22 cellular contexts compared by ENCODE assay signal in genomic region chr14:82447586-82447985, GRCh38.
DNase-seq lines count a peak whose midpoint lies in the region; ATAC-seq and TF ChIP-seq lines count a peak whose summit lies in the region.
"Had no signal": no experiment of that assay in that cellular context is flagged by ENCODE, and none has a peak within 500 bp of the region (broad histone marks: within the 10 kb centered on the region; RNA-seq: fewer than 3 reads in every experiment).

No MANE protein-coding gene starts in this region.

- no peaks in the 10 kb centered on the region for H3K4me1 ChIP-seq in A673 (ENCODE audit: insufficient read depth, low read length, poor library complexity, severe bottlenecking)
- H3K4me1 ChIP-seq in OCI-LY3 (ENCODE audit: low read length) = no peaks in the 10 kb centered on the region
- H3K4me1 ChIP-seq in GM23248 (ENCODE audit: insufficient read depth) = no peaks in the 10 kb centered on the region
- H3K4me1 ChIP-seq: body of pancreas, sigmoid colon, SJSA1 had no signal

- H3K4me2 ChIP-seq in OCI-LY3 (ENCODE audit: low read length) = no peak overlapping the region
- H3K4me2 ChIP-seq in GM23248 (ENCODE audit: unreplicated experiment) = no peak overlapping the region

- H3F3A ChIP-seq in GM23248 (ENCODE audit: insufficient read depth) = no peaks in the 10 kb centered on the region

- POLR2A ChIA-PET in A673 (lab: Charles Lee; ENCODE audit: low non-redundant PET) = no interaction called here

- no peak for ATAC-seq in HG02588 (IDR thresholded peaks at IDR 0.05; ENCODE audit: unreplicated experiment)
- ATAC-seq in GM21367 (IDR thresholded peaks at IDR 0.05; ENCODE audit: unreplicated experiment) = no peak
- ATAC-seq: body of pancreas; CD8-positive, alpha-beta T cell; GM12878; HCT116 had no signal

- no peak overlapping the region for H3K4me3 ChIP-seq in A673 (ENCODE audit: low read depth, low read length, poor library complexity, severe bottlenecking)
- no peak overlapping the region for H3K4me3 ChIP-seq in OCI-LY3 (ENCODE audit: low read length)
- H3K4me3 ChIP-seq in GM23248 = no peak overlapping the region
- H3K4me3 ChIP-seq: body of pancreas, GM12878, sigmoid colon, SJSA1 had no signal

- no peak overlapping the region for H3K27ac ChIP-seq in A673 (ENCODE audit: low read depth, low read length, poor library complexity, severe bottlenecking)
- no peak overlapping the region for H3K27ac ChIP-seq in OCI-LY3 (ENCODE audit: low read length)
- H3K27ac ChIP-seq in GM23248 = no peak overlapping the region
- H3K27ac ChIP-seq: body of pancreas, sigmoid colon, SJSA1 had no signal

- intact Hi-C loops in A673 (cut with micrococcal nuclease; ENCODE audit: unreplicated experiment) (no loop called here), head of caudate nucleus (cut with DNase I) (no loop called here)

- H2AFZ ChIP-seq in OCI-LY3 (ENCODE audit: low read depth, low read length) = no peak overlapping the region
- H2AFZ ChIP-seq in GM23248 = no peak overlapping the region

- no peak for TF ChIP-seq CTCF in A673 (conservative IDR thresholded peaks at IDR 0.05; ENCODE audit: low read depth, low read length)
- 0 out of 2 replicates have a peak, but pooled peaks have one; percentile 5 for TF ChIP-seq CTCF in OCI-LY3 (IDR thresholded peaks at IDR 0.05; ENCODE audit: low read depth, low read length)

- no peaks in the 10 kb centered on the region for H3K27me3 ChIP-seq in A673 (replicated peaks; ENCODE audit: insufficient read depth, low read depth, low read length, poor library complexity)
- no peaks in the 10 kb centered on the region for H3K27me3 ChIP-seq in OCI-LY3 (ENCODE audit: low read depth, low read length)
- no peaks in the 10 kb centered on the region for H3K27me3 ChIP-seq in GM23248 (replicated peaks; ENCODE audit: insufficient read depth)
- H3K27me3 ChIP-seq: body of pancreas, sigmoid colon, SJSA1 had no signal

- in situ Hi-C loops in GM23248 (cut with MboI) = no loop called here

- H4K20me1 ChIP-seq in OCI-LY3 (ENCODE audit: insufficient read depth, low read length) (no peaks in the 10 kb centered on the region), GM23248 (ENCODE audit: insufficient read depth) (no peaks in the 10 kb centered on the region)

- no peaks in the 10 kb centered on the region for H3K36me3 ChIP-seq in A673 (ENCODE audit: insufficient read depth, low read length, poor library complexity, severe bottlenecking)
- no peaks in the 10 kb centered on the region for H3K36me3 ChIP-seq in OCI-LY3 (replicated peaks; ENCODE audit: low read depth, low read length)
- H3K36me3 ChIP-seq in GM23248 (ENCODE audit: low read depth) = no peaks in the 10 kb centered on the region
- H3K36me3 ChIP-seq: sigmoid colon, SJSA1 had no signal

- CTCF ChIA-PET in A673 (lab: Charles Lee) = no interaction called here

- H3K9me3 ChIP-seq in A673 (ENCODE audit: low read depth, low read length, poor library complexity, severe bottlenecking) (no peaks in the 10 kb centered on the region), OCI-LY3 (ENCODE audit: insufficient read depth, low read length) (no peaks in the 10 kb centered on the region), GM23248 (ENCODE audit: low read depth) (no peaks in the 10 kb centered on the region)
- H3K9me3 ChIP-seq: body of pancreas, SJSA1 had no signal

- H3K79me2 ChIP-seq in OCI-LY3 (ENCODE audit: low read length) (no peaks in the 10 kb centered on the region), GM23248 (ENCODE audit: insufficient read depth) (no peaks in the 10 kb centered on the region)

- H3K9ac ChIP-seq in OCI-LY3 (ENCODE audit: low read length) (no peak overlapping the region), GM23248 (no peak overlapping the region)

- BruUV-seq in A673 (replicated peaks; lab: Mats Ljungman, UMichigan) = no TSS peak

- H3K9me2 ChIP-seq in GM23248 (ENCODE audit: insufficient read depth) = no peaks in the 10 kb centered on the region

- 38 to 39% methylated on average over 3 of the region's 3 CpGs for WGBS in GM23248 (ENCODE audit: low coverage in 1 of 2, low lambda C conversion rate in 2 of 2, missing lambda C conversion rate in 2 of 2), 2 experiments

- peak; percentile 1 for DNase-seq in A673 (ENCODE audit: low spot score)
- peak; percentile 10 for DNase-seq in NAMALWA (ENCODE audit: low spot score)
- DNase-seq in head of caudate nucleus = peak in 28 of 42 donors; percentile 2 to 72 (median 34)
- no peak for DNase-seq in GM23248
- no peak for DNase-seq in HPDE6-E6E7 (ENCODE audit: extremely low spot score)
- DNase-seq: activated CD4-positive, alpha-beta T cell treated with anti-CD3 and anti-CD28 coated beads, Interleukin-2, amount 10 ng/mL, durations not matched to agents 7 days and 5 days; activated T-cell treated with anti-CD3 and anti-CD28 coated beads, Interleukin-2, amount 50 U/mL, for 1 hour; body of pancreas; CD8-positive, alpha-beta T cell; dermis blood vessel endothelial cell; erythroblast; mesenchymal stem cell; NCI-H2081 treated with DMSO at 0.1 percent for 48 hours; sigmoid colon; stimulated activated CD4-positive, alpha-beta T cell treated with anti-CD3 and anti-CD28 coated beads, Interleukin-2, amount 100 ng/mL, for 24 hours; substantia nigra had no signal

Comparison
In these comparisons a context has a peak if more than half of its experiments do, and no peak if none do; other contexts are left out.
1. DNase-seq: peak in A673 (single experiment), NAMALWA (single experiment) and head of caudate nucleus (28 of 42); none in GM23248 (single experiment) and HPDE6-E6E7 (single experiment).